In the genomic region with DNA sequence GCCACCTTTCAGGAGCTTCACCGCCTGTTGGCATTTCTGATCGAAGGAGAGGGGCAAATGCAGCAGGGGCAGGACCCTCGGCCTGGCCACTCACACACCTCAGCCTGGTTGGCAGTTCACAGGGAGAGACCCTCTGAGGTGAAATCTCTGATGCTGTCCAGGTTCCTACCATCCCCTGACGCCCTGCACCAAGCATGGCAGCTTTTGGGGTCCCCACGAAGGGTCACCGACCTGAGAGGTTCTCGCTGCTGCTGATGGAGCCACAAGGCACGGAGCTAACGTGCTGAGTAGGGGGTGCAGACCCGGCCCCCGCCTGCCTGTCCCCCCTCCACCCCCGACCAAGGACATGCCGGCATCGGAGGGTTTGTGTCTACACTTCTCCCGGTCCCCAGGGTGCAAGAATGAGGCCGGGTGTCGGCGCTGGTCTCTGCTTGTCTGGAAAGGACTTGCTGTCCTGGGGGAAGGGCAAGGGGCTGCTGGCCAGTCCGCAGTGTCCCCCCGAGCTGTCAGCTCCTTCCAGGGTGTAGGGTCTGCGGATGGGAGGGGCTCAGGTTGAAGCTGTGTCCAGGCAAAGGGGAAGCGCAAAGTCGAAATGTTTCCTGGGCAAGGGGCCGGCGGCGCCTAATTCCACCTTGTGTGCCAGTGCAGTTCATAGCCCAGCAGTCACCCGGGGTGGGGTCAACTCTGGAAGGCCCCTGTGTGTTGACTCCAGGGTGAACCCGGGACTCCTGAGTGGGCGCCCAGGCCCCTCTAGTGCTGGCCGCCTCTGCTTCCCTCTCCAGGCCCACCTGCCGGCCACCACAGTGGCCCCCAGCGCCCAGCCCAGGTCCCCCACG, we compare ENCODE assay signal across 23 cellular contexts.
DNase-seq lines count a peak whose midpoint lies in the region; ATAC-seq and TF ChIP-seq lines count a peak whose summit lies in the region.
"Had no signal": no experiment of that assay in that cellular context is flagged by ENCODE, and none has a peak within 500 bp of the region (broad histone marks: within the 10 kb centered on the region; RNA-seq: fewer than 3 reads in every experiment).

No MANE protein-coding gene starts in this region.

- DNase-seq in activated CD4-positive, alpha-beta T cell treated with anti-CD3 and anti-CD28 coated beads, Interleukin-2, amount 10 ng/mL, durations not matched to agents 24 days and 14 days, result peak; percentile 48
- no peak for DNase-seq in activated CD4-positive, alpha-beta T cell treated with anti-CD3 and anti-CD28 coated beads for 4 hours
- no peak for DNase-seq in stimulated activated naive CD8-positive, alpha-beta T cell treated with anti-CD3 and anti-CD28 coated beads, Interleukin-15, amount 100 ng/mL, for 72 hours
- DNase-seq in stimulated activated naive CD8-positive, alpha-beta T cell treated with anti-CD3 and anti-CD28 coated beads, Interleukin-15, Interleukin-2, amounts not matched to agents 100 U/mL and 50 U/mL, for 24 hours, result no peak
- peak; percentile 82 for DNase-seq in osteocyte (ENCODE audit: extremely low spot score, unreplicated experiment)
- peak; percentile 29 for DNase-seq in ureter (ENCODE audit: low spot score)
- DNase-seq: ACHN; Caco-2; CD4-positive, alpha-beta memory T cell; DND-41; Kasumi-1; NCI-H1694; NCI-H2081 treated with DMSO at 0.1 percent for 48 hours; NCI-H2171 treated with DMSO at 0.1 percent for 48 hours; NCI-H446 treated with DMSO at 0.1 percent for 48 hours; NCI-H526 treated with DMSO at 0.1 percent for 48 hours; OCI-M1 had no signal

- H3K4me3 Mint-ChIP-seq in activated CD4-positive, alpha-beta T cell treated with anti-CD3 and anti-CD28 coated beads, Interleukin-2, amount 10 ng/mL, durations not matched to agents 24 days and 14 days, result no peak overlapping the region
- no peak overlapping the region for H3K4me3 Mint-ChIP-seq in stimulated activated naive CD8-positive, alpha-beta T cell treated with anti-CD3 and anti-CD28 coated beads, Interleukin-15, amount 100 ng/mL, for 72 hours
- no peak overlapping the region for H3K4me3 Mint-ChIP-seq in osteocyte (ENCODE audit: unreplicated experiment)
- H3K4me3 Mint-ChIP-seq: CD4-positive, alpha-beta memory T cell; GM23338 had no signal

- H3K27me3 Mint-ChIP-seq in activated CD4-positive, alpha-beta T cell treated with anti-CD3 and anti-CD28 coated beads, Interleukin-2, amount 10 ng/mL, durations not matched to agents 24 days and 14 days, result peaks cover 7% of the 10 kb centered on the region
- no peaks in the 10 kb centered on the region for H3K27me3 Mint-ChIP-seq in stimulated activated naive CD8-positive, alpha-beta T cell treated with anti-CD3 and anti-CD28 coated beads, Interleukin-15, amount 100 ng/mL, for 72 hours
- H3K27me3 Mint-ChIP-seq in osteocyte (ENCODE audit: unreplicated experiment), result peaks cover 9% of the 10 kb centered on the region
- H3K27me3 Mint-ChIP-seq: CD4-positive, alpha-beta memory T cell had no signal

- TF ChIP-seq CTCF in osteocyte (IDR thresholded peaks at IDR 0.05), result no peak

- peaks cover 22% of the 10 kb centered on the region for H3K4me1 Mint-ChIP-seq in activated CD4-positive, alpha-beta T cell treated with anti-CD3 and anti-CD28 coated beads, Interleukin-2, amount 10 ng/mL, durations not matched to agents 24 days and 14 days
- H3K4me1 Mint-ChIP-seq in stimulated activated naive CD8-positive, alpha-beta T cell treated with anti-CD3 and anti-CD28 coated beads, Interleukin-15, amount 100 ng/mL, for 72 hours, result peaks cover 26% of the 10 kb centered on the region
- no peaks in the 10 kb centered on the region for H3K4me1 Mint-ChIP-seq in osteocyte (ENCODE audit: unreplicated experiment)
- H3K4me1 Mint-ChIP-seq: GM23338 had no signal

- H3K36me3 Mint-ChIP-seq in activated CD4-positive, alpha-beta T cell treated with anti-CD3 and anti-CD28 coated beads, Interleukin-2, amount 10 ng/mL, durations not matched to agents 24 days and 14 days (ENCODE audit: low read depth), result peaks cover 12% of the 10 kb centered on the region
- no peaks in the 10 kb centered on the region for H3K36me3 Mint-ChIP-seq in osteocyte (ENCODE audit: unreplicated experiment)

- intact Hi-C loops in activated CD4-positive, alpha-beta T cell treated with anti-CD3 and anti-CD28 coated beads, Interleukin-2, amount 10 ng/mL, durations not matched to agents 24 days and 14 days (cut with micrococcal nuclease), result no loop called here

- no peak overlapping the region for H3K27ac Mint-ChIP-seq in activated CD4-positive, alpha-beta T cell treated with anti-CD3 and anti-CD28 coated beads, Interleukin-2, amount 10 ng/mL, durations not matched to agents 24 days and 14 days
- H3K27ac Mint-ChIP-seq in stimulated activated naive CD8-positive, alpha-beta T cell treated with anti-CD3 and anti-CD28 coated beads, Interleukin-15, amount 100 ng/mL, for 72 hours, result no peak overlapping the region
- no peak overlapping the region for H3K27ac Mint-ChIP-seq in osteocyte (ENCODE audit: unreplicated experiment)
- H3K27ac Mint-ChIP-seq: GM23338 had no signal

- ATAC-seq in stimulated activated naive CD8-positive, alpha-beta T cell treated with anti-CD3 and anti-CD28 coated beads, Interleukin-15, amount 100 ng/mL, for 72 hours, result peak; percentile 21
- no peak for ATAC-seq in stimulated activated naive CD8-positive, alpha-beta T cell treated with anti-CD3 and anti-CD28 coated beads, Interleukin-15, Interleukin-2, amounts not matched to agents 100 U/mL and 50 U/mL, for 24 hours
- no peak for ATAC-seq in HG03045 (IDR thresholded peaks at IDR 0.05; ENCODE audit: unreplicated experiment)
- no peak for ATAC-seq in HG02852 (IDR thresholded peaks at IDR 0.05; ENCODE audit: unreplicated experiment)
- ATAC-seq: GM12878, GM23338, HCT116, Right ventricle myocardium inferior had no signal

- H3K9me3 Mint-ChIP-seq in activated CD4-positive, alpha-beta T cell treated with anti-CD3 and anti-CD28 coated beads, Interleukin-2, amount 10 ng/mL, durations not matched to agents 24 days and 14 days, result peaks cover 8% of the 10 kb centered on the region
- H3K9me3 Mint-ChIP-seq in stimulated activated naive CD8-positive, alpha-beta T cell treated with anti-CD3 and anti-CD28 coated beads, Interleukin-15, amount 100 ng/mL, for 72 hours, result peaks cover 22 to 26% of the 10 kb centered on the region in 2 donors
- H3K9me3 Mint-ChIP-seq in osteocyte (ENCODE audit: unreplicated experiment), result peaks cover 19% of the 10 kb centered on the region

Comparison
In these comparisons a context has a peak if more than half of its experiments do, and no peak if none do; other contexts are left out.
1. DNase-seq: peak in activated CD4-positive, alpha-beta T cell treated with anti-CD3 and anti-CD28 coated beads, Interleukin-2, amount 10 ng/mL, durations not matched to agents 24 days and 14 days (single experiment), osteocyte (single experiment) and ureter (single experiment); none in activated CD4-positive, alpha-beta T cell treated with anti-CD3 and anti-CD28 coated beads for 4 hours (0 of 2), stimulated activated naive CD8-positive, alpha-beta T cell treated with anti-CD3 and anti-CD28 coated beads, Interleukin-15, amount 100 ng/mL, for 72 hours (0 of 2) and stimulated activated naive CD8-positive, alpha-beta T cell treated with anti-CD3 and anti-CD28 coated beads, Interleukin-15, Interleukin-2, amounts not matched to agents 100 U/mL and 50 U/mL, for 24 hours (single experiment).